ENCODE assay signal across 13 cellular contexts in genomic region chr17:17842111-17842876, GRCh38. TPM values are rescaled to one million over a fixed set of nuclear protein-coding genes. Genes with fewer than 3 reads are reported as not detected.
A peak's percentile ranks its signal among the peaks of the same experiment; 100 is the strongest.
DNase-seq lines count a peak whose midpoint lies in the region; ATAC-seq, FAIRE-seq and TF ChIP-seq lines count a peak whose summit lies in the region.
"Had no signal": no experiment of that assay in that cellular context is flagged by ENCODE, and none has a peak within 500 bp of the region (broad histone marks: within the 10 kb centered on the region; RNA-seq: fewer than 3 reads in every experiment).

No MANE protein-coding gene starts in this region.

- TF ChIP-seq POLR2A in GM12892 (IDR thresholded peaks at IDR 0.05; ENCODE audit: low read depth, low read length): no peak

- no peaks in the 10 kb centered on the region for H3K27me3 ChIP-seq in CD8-positive, alpha-beta memory T cell (ENCODE audit: insufficient read depth, low read length, poor library complexity, severe bottlenecking)
- H3K27me3 ChIP-seq in layer of hippocampus (ENCODE audit: control insufficient read depth, insufficient read depth, low read length): no peaks in the 10 kb centered on the region
- no peaks in the 10 kb centered on the region for H3K27me3 ChIP-seq in small intestine (ENCODE audit: control insufficient read depth in 2 of 2, insufficient read depth in 2 of 2, low read length in 2 of 2)

- H3K4me1 Mint-ChIP-seq in CD8-positive, alpha-beta memory T cell: peaks cover 18 to 46% (median 20%) of the 10 kb centered on the region in 3 donors

- H3K4me3 Mint-ChIP-seq in CD8-positive, alpha-beta memory T cell: peak overlapping the region in 2 of 7 donors; percentile 14 to 69

- peaks cover 34% of the 10 kb centered on the region for H3K4me1 ChIP-seq in CD8-positive, alpha-beta memory T cell (ENCODE audit: insufficient read depth, low read length)
- H3K4me1 ChIP-seq in small intestine (ENCODE audit: control insufficient read depth in 2 of 2, insufficient read depth in 1 of 2, low read depth in 1 of 2, low read length in 1 of 2): peaks cover 2 to 6% of the 10 kb centered on the region in 2 donors

- no peak for DNase-seq in CD8-positive, alpha-beta memory T cell
- DNase-seq in small intestine (no peak), GM12892 (ENCODE audit: insufficient read length) (no peak), left lobe of liver (ENCODE audit: low spot score) (no peak)
- DNase-seq: left colon; NCI-H1694 treated with DMSO at 0.1 percent for 48 hours; NK-92 treated with Interleukin-12 subunit alpha and Interleukin-12 subunit beta, amount 100 ng/mL, for 24 hours; T-helper 1 cell had no signal

- no peak overlapping the region for H3K4me3 ChIP-seq in CD8-positive, alpha-beta memory T cell (ENCODE audit: low read length)
- no peak overlapping the region for H3K4me3 ChIP-seq in small intestine (ENCODE audit: low read depth in 1 of 2, low read length in 2 of 2)

- peak overlapping the region; percentile 97 for H3K27ac ChIP-seq in CD8-positive, alpha-beta memory T cell (ENCODE audit: low read depth, low read length)
- peak overlapping the region; percentile 62 for H3K27ac ChIP-seq in angular gyrus (ENCODE audit: low read depth, low read length)
- peak overlapping the region; percentile 100 for H3K27ac ChIP-seq in layer of hippocampus (ENCODE audit: low read depth, low read length)
- peak overlapping the region; percentile 96 to 98 for H3K27ac ChIP-seq in small intestine (ENCODE audit: low read depth in 1 of 2, low read length in 1 of 2)

- WGBS in small intestine, 3 donors: 77 to 81% (median 80%) methylated on average over 7 to 9 of the region's 9 CpGs

- CTCF ChIA-PET in CD8-positive, alpha-beta memory T cell (lab: Charles Lee): interaction anchor here (1.2 to 1.7 kb wide), 2 partner anchors 20 to 37 kb away, joined by 3 to 5 read pairs; no protein-coding TSS in a partner anchor

- peaks cover 0 to 2% (median 0%) of the 10 kb centered on the region in 3 donors for H3K36me3 Mint-ChIP-seq in CD8-positive, alpha-beta memory T cell

- ATAC-seq in HG03520 (IDR thresholded peaks at IDR 0.05; ENCODE audit: unreplicated experiment) (no peak), left lobe of liver (no peak), GM19397 (IDR thresholded peaks at IDR 0.05; ENCODE audit: unreplicated experiment) (no peak)
- ATAC-seq: left colon had no signal

- H3K36me3 ChIP-seq in CD8-positive, alpha-beta memory T cell (ENCODE audit: insufficient read depth, low read length): no peaks in the 10 kb centered on the region
- no peaks in the 10 kb centered on the region for H3K36me3 ChIP-seq in small intestine (ENCODE audit: control insufficient read depth in 2 of 2, insufficient read depth in 2 of 2, low read length in 2 of 2)

- H3K27me3 Mint-ChIP-seq in CD8-positive, alpha-beta memory T cell: peaks cover 0 to 2% of the 10 kb centered on the region in 2 donors

- H3K27ac Mint-ChIP-seq in CD8-positive, alpha-beta memory T cell: peak overlapping the region in 5 of 8 donors; percentile 29 to 94 (median 54)

- no peak for FAIRE-seq in small intestine (lab: Jason Lieb, UNC)
- no peak for FAIRE-seq in GM12892 (lab: Jason Lieb, UNC)
- FAIRE-seq: astrocyte had no signal

- H3K9me3 ChIP-seq in CD8-positive, alpha-beta memory T cell (ENCODE audit: low read length): no peaks in the 10 kb centered on the region
- H3K9me3 ChIP-seq in small intestine (ENCODE audit: control insufficient read depth, low read depth): no peaks in the 10 kb centered on the region

- H3K9me3 Mint-ChIP-seq in CD8-positive, alpha-beta memory T cell: no peaks in the 10 kb centered on the region

- POLR2A ChIA-PET in CD8-positive, alpha-beta memory T cell (lab: Charles Lee): interaction anchor here (1.4 kb wide), 1 partner anchor 20 kb away, joined by 3 read pairs; no protein-coding TSS in a partner anchor

RNA-seq across cellular contexts. Expression of gene SREBF1, which starts 5.5 kb away (rescaled TPM):
- total RNA-seq in CD8-positive, alpha-beta memory T cell: 10 to 100 TPM; 27.2 to 29.6 TPM
- polyA plus RNA-seq in CD8-positive, alpha-beta memory T cell: 16.4 TPM
- polyA plus RNA-seq in small intestine: 100 to 1,000 TPM in 2 of 3 donors, 10 to 100 TPM in 1; 99.7 to 155 (median 111) TPM
- polyA plus RNA-seq in GM12892 (2012; ENCODE audit: missing spikeins): 14.3 TPM
- 220 TPM for total RNA-seq in left lobe of liver
